In genomic region chr12:93122089-93122488, GRCh38 we compare ENCODE assay signal across 12 cellular contexts.
DNase-seq lines count a peak whose midpoint lies in the region; ATAC-seq, FAIRE-seq and TF ChIP-seq lines count a peak whose summit lies in the region.
"Had no signal": no experiment of that assay in that cellular context is flagged by ENCODE, and none has a peak within 500 bp of the region (broad histone marks: within the 10 kb centered on the region; RNA-seq: fewer than 3 reads in every experiment).

No MANE protein-coding gene starts in this region.

- peak overlapping the region; percentile 26 for H3K27ac Mint-ChIP-seq in stimulated activated naive B cell treated with anti-CD40 and anti-IgM and Interleukin-4, amounts not matched to agents 10 μg/mL and 1 μg/mL and 100 μg/mL, for 72 hours
- H3K27ac Mint-ChIP-seq: stimulated activated naive CD8-positive, alpha-beta T cell treated with anti-CD3 and anti-CD28 coated beads, Interleukin-15, Interleukin-2, amounts not matched to agents 100 ng/mL and 50 ng/mL, for 24 hours had no signal

- H3K56ac ChIP-seq in IMR-90 (ENCODE audit: extremely low read depth, insufficient read depth, low read length), result no peak overlapping the region

- peaks cover 0 to 2% of the 10 kb centered on the region in 2 donors for H3K36me3 Mint-ChIP-seq in stimulated activated naive B cell treated with anti-CD40 and anti-IgM and Interleukin-4, amounts not matched to agents 10 μg/mL and 1 μg/mL and 100 μg/mL, for 72 hours

- DNase-seq in IMR-90 (peak; percentile 81), K562 (ENCODE audit: extremely low read depth in 1 of 4, low spot score in 3 of 4) (no peak), hepatocyte (ENCODE audit: low spot score) (no peak), 8988T (no peak), NK-92 (lab: John Stamatoyannopoulos, UW; ENCODE audit: unreplicated experiment) (no peak)
- DNase-seq in stimulated activated naive B cell treated with anti-CD40 and anti-IgM and Interleukin-4, amounts not matched to agents 10 μg/mL and 1 μg/mL and 100 μg/mL, for 72 hours, result no peak
- DNase-seq: effector memory CD4-positive, alpha-beta T cell; NCI-H1436; T1000 had no signal

- H3K4me1 Mint-ChIP-seq in stimulated activated naive B cell treated with anti-CD40 and anti-IgM and Interleukin-4, amounts not matched to agents 10 μg/mL and 1 μg/mL and 100 μg/mL, for 72 hours, result peaks cover 18 to 27% of the 10 kb centered on the region in 2 donors

- H2AFZ ChIP-seq in IMR-90 (replicated peaks; ENCODE audit: low read length, poor library complexity) (no peak overlapping the region), K562 (ENCODE audit: low read depth, low read length) (no peak overlapping the region), hepatocyte (no peak overlapping the region)

- H2BK15ac ChIP-seq in IMR-90 (ENCODE audit: low read depth, low read length), result no peak overlapping the region

- H3K27me3 Mint-ChIP-seq in stimulated activated naive B cell treated with anti-CD40 and anti-IgM and Interleukin-4, amounts not matched to agents 10 μg/mL and 1 μg/mL and 100 μg/mL, for 72 hours, result peaks cover 0 to 7% of the 10 kb centered on the region in 2 donors

- no peaks in the 10 kb centered on the region for H3K9me3 ChIP-seq in IMR-90 (ENCODE audit: control insufficient read depth, insufficient read depth, low read length)
- H3K9me3 ChIP-seq in K562 (replicated peaks; ENCODE audit: control insufficient read depth, insufficient read depth, low read depth, low read length), result no peaks in the 10 kb centered on the region
- no peaks in the 10 kb centered on the region for H3K9me3 ChIP-seq in hepatocyte (ENCODE audit: low read depth)

- H3K9me2 ChIP-seq in hepatocyte (replicated peaks; ENCODE audit: insufficient read depth), result no peaks in the 10 kb centered on the region

- H3K14ac ChIP-seq in IMR-90 (replicated peaks; ENCODE audit: low read depth, low read length), result peak overlapping the region; percentile 26; the same call in 1 of the 2 replicates

- H3K9ac ChIP-seq in IMR-90 (ENCODE audit: low read depth, low read length) (no peak overlapping the region), K562 (ENCODE audit: insufficient read depth in 1 of 2, low read depth in 2 of 2, low read length in 2 of 2) (no peak overlapping the region)

- H3K4ac ChIP-seq in IMR-90 (ENCODE audit: low read depth, low read length), result no peak overlapping the region

- no peak overlapping the region for H2AK5ac ChIP-seq in IMR-90 (ENCODE audit: low read depth, low read length)

- no peak overlapping the region for H3K4me2 ChIP-seq in IMR-90 (ENCODE audit: low read depth, low read length)
- H3K4me2 ChIP-seq in K562 (ENCODE audit: insufficient read depth, low read length), result no peak overlapping the region
- H3K4me2 ChIP-seq in hepatocyte, result peak overlapping the region; percentile 55

- peaks cover under 1% of the 10 kb centered on the region; the same call in 1 of the 2 replicates for H3K9me1 ChIP-seq in IMR-90 (ENCODE audit: insufficient read depth, low read length)
- H3K9me1 ChIP-seq in K562 (ENCODE audit: control insufficient read depth, insufficient read depth, low read length), result no peaks in the 10 kb centered on the region

- in situ Hi-C loops in IMR-90 (cut with MboI; ENCODE audit: low sequenced_read_pairs), result no loop called here
- in situ Hi-C loops in K562 (cut with MboI), result no loop called here

- no peak for TF ChIP-seq POLR2A in IMR-90 (IDR thresholded peaks at IDR 0.05; ENCODE audit: low read depth, low read length)
- no peak for TF ChIP-seq POLR2A in K562 (conservative IDR thresholded peaks at IDR 0.05)

- CTCF ChIA-PET in IMR-90 (lab: Yijun Ruan, JAX), result interaction anchor here (0.7 kb wide), 1 partner anchor 13 kb away, joined by 3 read pairs; no protein-coding TSS in a partner anchor
- CTCF ChIA-PET in K562 (lab: Yijun Ruan, JAX; ENCODE audit: low intra/inter-chr PET ratio), result no interaction called here

- no peak overlapping the region for H3K4me3 Mint-ChIP-seq in stimulated activated naive B cell treated with anti-CD40 and anti-IgM and Interleukin-4, amounts not matched to agents 10 μg/mL and 1 μg/mL and 100 μg/mL, for 72 hours
- H3K4me3 Mint-ChIP-seq: stimulated activated naive CD8-positive, alpha-beta T cell treated with anti-CD3 and anti-CD28 coated beads, Interleukin-15, Interleukin-2, amounts not matched to agents 100 ng/mL and 50 ng/mL, for 24 hours had no signal

- H3K79me2 ChIP-seq in K562 (ENCODE audit: control insufficient read depth, insufficient read depth, low read length) (no peaks in the 10 kb centered on the region), hepatocyte (no peaks in the 10 kb centered on the region)

- no peak overlapping the region for H2BK5ac ChIP-seq in IMR-90 (ENCODE audit: low read depth, low read length, poor library complexity, severe bottlenecking)

- peaks cover 6% of the 10 kb centered on the region for H3K4me1 ChIP-seq in IMR-90 (ENCODE audit: control insufficient read depth, insufficient read depth, low read length)
- H3K4me1 ChIP-seq in K562 (replicated peaks in 1 of 2; ENCODE audit: control insufficient read depth in 2 of 2, insufficient read depth in 2 of 2, low read length in 2 of 2), result no peaks in the 10 kb centered on the region; a peak in 3 of 5 replicates
- peaks cover 26% of the 10 kb centered on the region for H3K4me1 ChIP-seq in hepatocyte (ENCODE audit: insufficient read depth)

- TF ChIP-seq CTCF in IMR-90 (conservative IDR thresholded peaks at IDR 0.05; ENCODE audit: low read depth, low read length) (no peak), K562 (IDR thresholded peaks at IDR 0.05 in 2 of 3, conservative IDR thresholded peaks at IDR 0.05 in 1 of 3; ENCODE audit: insufficient read depth in 2 of 3, low read depth in 1 of 3, low read length in 3 of 3) (no peak), hepatocyte (IDR thresholded peaks at IDR 0.05; ENCODE audit: poor library complexity) (no peak)

- no peak overlapping the region for H4K5ac ChIP-seq in IMR-90 (ENCODE audit: low read depth, low read length)

- H3K27ac ChIP-seq in IMR-90 (ENCODE audit: insufficient read depth, low read length) (no peak overlapping the region), K562 (ENCODE audit: extremely low read depth, low read depth, low read length) (no peak overlapping the region), hepatocyte (peak overlapping the region; percentile 90)

- H3K4me3 ChIP-seq in IMR-90 (ENCODE audit: insufficient read depth, low read depth, low read length), result no peak overlapping the region
- no peak overlapping the region for H3K4me3 ChIP-seq in K562
- H3K4me3 ChIP-seq in hepatocyte, result no peak overlapping the region

- POLR2A ChIA-PET in IMR-90 (lab: Charles Lee; ENCODE audit: unreplicated experiment), result no interaction called here
- POLR2A ChIA-PET in K562 (lab: Yijun Ruan, JAX), result interaction anchor here (1.3 kb wide), 1 partner anchor 17 kb away, joined by 3 read pairs; no protein-coding TSS in a partner anchor

- TF ChIP-seq EP300 in K562 (IDR thresholded peaks at IDR 0.05; ENCODE audit: low read length), result no peak

- WGBS in IMR-90 (ENCODE audit: extremely low coverage in 2 of 2, insufficient read length in 1 of 2), 2 experiments, result no CpG with 5 or more reads among the region's 2 CpGs
- WGBS in K562 (ENCODE audit: insufficient coverage, low coverage, missing lambda C conversion rate), result 30% methylated on average over 2 of the region's 2 CpGs
- 60% methylated on average over 2 of the region's 2 CpGs for WGBS in hepatocyte (ENCODE audit: low lambda C conversion rate, missing lambda C conversion rate)

- 0 out of 2 replicates have a peak, but pooled peaks have one; percentile 29 for ATAC-seq in IMR-90 (ENCODE audit: low read depth)
- ATAC-seq in K562, result no peak
- no peak for ATAC-seq in stimulated activated naive B cell treated with anti-CD40 and anti-IgM and Interleukin-4, amounts not matched to agents 10 μg/mL and 1 μg/mL and 100 μg/mL, for 72 hours (replicated peaks)
- ATAC-seq in HG03196 (IDR thresholded peaks at IDR 0.05; ENCODE audit: unreplicated experiment), result no peak
- ATAC-seq in GM18867 (IDR thresholded peaks at IDR 0.05; ENCODE audit: unreplicated experiment), result no peak

- no peak overlapping the region for H3K23ac ChIP-seq in IMR-90 (ENCODE audit: low read depth, low read length)

- H3K79me1 ChIP-seq in IMR-90 (ENCODE audit: low read depth in 1 of 2, low read length in 2 of 2), result no peaks in the 10 kb centered on the region

- H4K8ac ChIP-seq in IMR-90 (ENCODE audit: low read depth in 2 of 2, low read length in 2 of 2), result no peak overlapping the region

- dilution Hi-C loops in IMR-90 (cut with HindIII; ENCODE audit: low sequenced_read_pairs, unreplicated experiment), result no loop called here

- no peak overlapping the region for H4K91ac ChIP-seq in IMR-90 (ENCODE audit: insufficient read depth, low read depth, low read length)

- peak; percentile 19 for FAIRE-seq in K562 (lab: Jason Lieb, UNC)

- no peaks in the 10 kb centered on the region for H4K20me1 ChIP-seq in IMR-90 (ENCODE audit: insufficient read depth, low read length)
- H4K20me1 ChIP-seq in K562 (replicated peaks; ENCODE audit: control insufficient read depth, insufficient read depth, low read length), result no peaks in the 10 kb centered on the region
- no peaks in the 10 kb centered on the region for H4K20me1 ChIP-seq in hepatocyte (ENCODE audit: insufficient read depth, poor library complexity, severe bottlenecking)

- H3K9me3 Mint-ChIP-seq in stimulated activated naive B cell treated with anti-CD40 and anti-IgM and Interleukin-4, amounts not matched to agents 10 μg/mL and 1 μg/mL and 100 μg/mL, for 72 hours, result peaks cover 0 to 1% of the 10 kb centered on the region in 2 donors
- H3K9me3 Mint-ChIP-seq: stimulated activated naive CD8-positive, alpha-beta T cell treated with anti-CD3 and anti-CD28 coated beads, Interleukin-15, Interleukin-2, amounts not matched to agents 100 ng/mL and 50 ng/mL, for 24 hours had no signal

- H2BK20ac ChIP-seq in IMR-90 (ENCODE audit: low read depth, low read length), result peak overlapping the region; percentile 13; the same call in 1 of the 2 replicates

- intact Hi-C loops in IMR-90 (cut with micrococcal nuclease) (no loop called here), K562 (cut with micrococcal nuclease) (no loop called here)

- no peak overlapping the region for H2BK120ac ChIP-seq in IMR-90 (ENCODE audit: low read depth, low read length)

- no peak overlapping the region for H3K18ac ChIP-seq in IMR-90 (ENCODE audit: low read depth, low read length)

- H3K27me3 ChIP-seq in IMR-90 (ENCODE audit: control insufficient read depth, insufficient read depth, low read length), result no peaks in the 10 kb centered on the region
- no peaks in the 10 kb centered on the region for H3K27me3 ChIP-seq in K562 (ENCODE audit: control insufficient read depth in 2 of 2, insufficient read depth in 2 of 2, low read length in 2 of 2)
- H3K27me3 ChIP-seq in hepatocyte, result no peaks in the 10 kb centered on the region

- no peak overlapping the region for H2AK9ac ChIP-seq in IMR-90 (replicated peaks; ENCODE audit: low read depth, low read length, poor library complexity)

- TF ChIP-seq RAD21 in IMR-90 (IDR thresholded peaks at IDR 0.05; ENCODE audit: low read length), result no peak
- TF ChIP-seq RAD21 in K562 (CRISPR knock-in tag; conservative IDR thresholded peaks at IDR 0.05 in 1 of 2, IDR thresholded peaks at IDR 0.05 in 1 of 2), result no peak

- H3K36me3 ChIP-seq in IMR-90 (ENCODE audit: control insufficient read depth, insufficient read depth, low read length) (no peaks in the 10 kb centered on the region), K562 (ENCODE audit: control insufficient read depth, insufficient read depth, low read length) (no peaks in the 10 kb centered on the region), hepatocyte (replicated peaks; ENCODE audit: insufficient read depth, low read depth) (no peaks in the 10 kb centered on the region)

- BruUV-seq in IMR-90 (replicated peaks; lab: Mats Ljungman, UMichigan), result no TSS peak
- no TSS peak for BruUV-seq in K562 (replicated peaks; lab: Mats Ljungman, UMichigan)
